Comparison of ENCODE assay signal across 1 cellular context in the genomic region with DNA sequence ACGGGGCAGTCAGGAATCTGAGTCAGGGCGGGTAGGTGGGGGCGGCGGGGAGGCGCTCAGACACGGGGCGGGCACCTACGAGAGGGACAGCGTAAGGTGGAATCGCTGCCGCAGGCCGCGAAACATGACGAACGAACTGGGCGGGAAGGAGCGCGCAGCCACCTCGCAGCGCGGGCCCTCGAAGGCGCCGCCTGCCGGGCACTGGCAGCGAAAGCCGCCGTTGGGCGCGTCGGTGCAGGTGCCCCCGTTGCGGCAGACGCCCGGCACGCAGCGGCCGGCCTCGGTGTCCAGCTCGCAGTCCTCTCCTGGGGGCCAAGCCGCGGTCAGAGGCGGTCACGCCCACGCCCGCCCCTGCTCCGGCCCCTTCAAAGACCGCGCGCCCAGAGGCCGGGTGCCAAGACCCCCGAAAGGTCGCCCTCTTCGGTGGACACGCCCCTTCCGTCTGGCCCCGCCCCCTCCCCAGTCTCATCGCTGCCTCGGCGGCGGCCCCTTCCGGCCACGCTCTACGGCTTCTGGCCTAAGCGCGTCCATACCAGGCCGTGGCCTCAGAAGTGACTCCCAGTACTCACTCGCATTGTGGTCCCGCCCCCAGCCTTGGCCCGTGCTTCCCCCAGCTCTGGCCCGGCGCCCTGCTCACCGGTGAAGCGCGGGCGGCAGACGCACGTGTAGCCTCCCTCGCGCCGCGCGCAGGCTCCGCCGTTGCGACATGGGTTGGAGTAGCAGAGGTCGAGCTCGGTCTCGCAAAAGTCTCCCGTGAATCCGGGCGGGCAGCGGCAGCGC.
TF ChIP-seq lines count a peak whose summit lies in the region.

No MANE protein-coding gene starts in this region.

TF ChIP-seq in HepG2, 621 proteins besides CTCF, POLR2A, EP300 and RAD21 (continued from another document and continues in another):
- peak; percentile 47; the same call in 1 of the 2 replicates for TF ChIP-seq ZNF773 (CRISPR knock-in tag; IDR thresholded peaks at IDR 0.05; ENCODE audit: borderline replicate concordance)
- no peak for TF ChIP-seq YEATS4 (CRISPR knock-in tag; IDR thresholded peaks at IDR 0.05; ENCODE audit: borderline replicate concordance)
- TF ChIP-seq ZNF577 (CRISPR knock-in tag; IDR thresholded peaks at IDR 0.05; ENCODE audit: borderline replicate concordance, low read depth), result no peak
- TF ChIP-seq FOXC1 (CRISPR knock-in tag; IDR thresholded peaks at IDR 0.05; ENCODE audit: borderline replicate concordance), result 0 out of 2 replicates have a peak, but pooled peaks have one; percentile 26
- TF ChIP-seq, protein P1, sequence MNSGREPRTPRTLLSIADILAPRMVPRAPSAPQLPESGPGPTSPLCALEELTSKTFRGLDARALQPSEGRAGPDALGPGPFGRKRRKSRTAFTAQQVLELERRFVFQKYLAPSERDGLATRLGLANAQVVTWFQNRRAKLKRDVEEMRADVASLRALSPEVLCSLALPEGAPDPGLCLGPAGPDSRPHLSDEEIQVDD (CRISPR knock-in tag; IDR thresholded peaks at IDR 0.05; ENCODE audit: borderline replicate concordance), result no peak
- TF ChIP-seq, protein P2, sequence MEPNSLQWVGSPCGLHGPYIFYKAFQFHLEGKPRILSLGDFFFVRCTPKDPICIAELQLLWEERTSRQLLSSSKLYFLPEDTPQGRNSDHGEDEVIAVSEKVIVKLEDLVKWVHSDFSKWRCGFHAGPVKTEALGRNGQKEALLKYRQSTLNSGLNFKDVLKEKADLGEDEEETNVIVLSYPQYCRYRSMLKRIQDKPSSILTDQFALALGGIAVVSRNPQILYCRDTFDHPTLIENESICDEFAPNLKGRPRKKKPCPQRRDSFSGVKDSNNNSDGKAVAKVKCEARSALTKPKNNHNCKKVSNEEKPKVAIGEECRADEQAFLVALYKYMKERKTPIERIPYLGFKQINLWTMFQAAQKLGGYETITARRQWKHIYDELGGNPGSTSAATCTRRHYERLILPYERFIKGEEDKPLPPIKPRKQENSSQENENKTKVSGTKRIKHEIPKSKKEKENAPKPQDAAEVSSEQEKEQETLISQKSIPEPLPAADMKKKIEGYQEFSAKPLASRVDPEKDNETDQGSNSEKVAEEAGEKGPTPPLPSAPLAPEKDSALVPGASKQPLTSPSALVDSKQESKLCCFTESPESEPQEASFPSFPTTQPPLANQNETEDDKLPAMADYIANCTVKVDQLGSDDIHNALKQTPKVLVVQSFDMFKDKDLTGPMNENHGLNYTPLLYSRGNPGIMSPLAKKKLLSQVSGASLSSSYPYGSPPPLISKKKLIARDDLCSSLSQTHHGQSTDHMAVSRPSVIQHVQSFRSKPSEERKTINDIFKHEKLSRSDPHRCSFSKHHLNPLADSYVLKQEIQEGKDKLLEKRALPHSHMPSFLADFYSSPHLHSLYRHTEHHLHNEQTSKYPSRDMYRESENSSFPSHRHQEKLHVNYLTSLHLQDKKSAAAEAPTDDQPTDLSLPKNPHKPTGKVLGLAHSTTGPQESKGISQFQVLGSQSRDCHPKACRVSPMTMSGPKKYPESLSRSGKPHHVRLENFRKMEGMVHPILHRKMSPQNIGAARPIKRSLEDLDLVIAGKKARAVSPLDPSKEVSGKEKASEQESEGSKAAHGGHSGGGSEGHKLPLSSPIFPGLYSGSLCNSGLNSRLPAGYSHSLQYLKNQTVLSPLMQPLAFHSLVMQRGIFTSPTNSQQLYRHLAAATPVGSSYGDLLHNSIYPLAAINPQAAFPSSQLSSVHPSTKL (CRISPR knock-in tag; IDR thresholded peaks at IDR 0.05), result no peak
- TF ChIP-seq RXRA (CRISPR knock-in tag; IDR thresholded peaks at IDR 0.05), result peak; percentile 51
- TF ChIP-seq ZNF317 (CRISPR knock-in tag; IDR thresholded peaks at IDR 0.05), result no peak
- peak; percentile 46 for TF ChIP-seq STAG1 (CRISPR knock-in tag; IDR thresholded peaks at IDR 0.05)
- TF ChIP-seq, protein P3, sequence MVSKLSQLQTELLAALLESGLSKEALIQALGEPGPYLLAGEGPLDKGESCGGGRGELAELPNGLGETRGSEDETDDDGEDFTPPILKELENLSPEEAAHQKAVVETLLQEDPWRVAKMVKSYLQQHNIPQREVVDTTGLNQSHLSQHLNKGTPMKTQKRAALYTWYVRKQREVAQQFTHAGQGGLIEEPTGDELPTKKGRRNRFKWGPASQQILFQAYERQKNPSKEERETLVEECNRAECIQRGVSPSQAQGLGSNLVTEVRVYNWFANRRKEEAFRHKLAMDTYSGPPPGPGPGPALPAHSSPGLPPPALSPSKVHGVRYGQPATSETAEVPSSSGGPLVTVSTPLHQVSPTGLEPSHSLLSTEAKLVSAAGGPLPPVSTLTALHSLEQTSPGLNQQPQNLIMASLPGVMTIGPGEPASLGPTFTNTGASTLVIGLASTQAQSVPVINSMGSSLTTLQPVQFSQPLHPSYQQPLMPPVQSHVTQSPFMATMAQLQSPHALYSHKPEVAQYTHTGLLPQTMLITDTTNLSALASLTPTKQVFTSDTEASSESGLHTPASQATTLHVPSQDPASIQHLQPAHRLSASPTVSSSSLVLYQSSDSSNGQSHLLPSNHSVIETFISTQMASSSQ (IDR thresholded peaks at IDR 0.05; ENCODE audit: low read depth), result no peak
- TF ChIP-seq, protein P3 (CRISPR knock-in tag; IDR thresholded peaks at IDR 0.05; ENCODE audit: borderline replicate concordance), result no peak
- TF ChIP-seq IKZF1 (IDR thresholded peaks at IDR 0.05), result no peak
- no peak for TF ChIP-seq RXRB (CRISPR knock-in tag; IDR thresholded peaks at IDR 0.05; ENCODE audit: borderline replicate concordance)
- no peak for TF ChIP-seq HDAC2 (CRISPR knock-in tag; IDR thresholded peaks at IDR 0.05)
- TF ChIP-seq SALL2 (CRISPR knock-in tag; IDR thresholded peaks at IDR 0.05), result peak; percentile 32; the same call in 1 of the 2 replicates
- TF ChIP-seq RFX5 (IDR thresholded peaks at IDR 0.05; ENCODE audit: low read depth, low read length), result no peak
- no peak for TF ChIP-seq ZNF225 (CRISPR knock-in tag; IDR thresholded peaks at IDR 0.05)
- TF ChIP-seq, protein P4, sequence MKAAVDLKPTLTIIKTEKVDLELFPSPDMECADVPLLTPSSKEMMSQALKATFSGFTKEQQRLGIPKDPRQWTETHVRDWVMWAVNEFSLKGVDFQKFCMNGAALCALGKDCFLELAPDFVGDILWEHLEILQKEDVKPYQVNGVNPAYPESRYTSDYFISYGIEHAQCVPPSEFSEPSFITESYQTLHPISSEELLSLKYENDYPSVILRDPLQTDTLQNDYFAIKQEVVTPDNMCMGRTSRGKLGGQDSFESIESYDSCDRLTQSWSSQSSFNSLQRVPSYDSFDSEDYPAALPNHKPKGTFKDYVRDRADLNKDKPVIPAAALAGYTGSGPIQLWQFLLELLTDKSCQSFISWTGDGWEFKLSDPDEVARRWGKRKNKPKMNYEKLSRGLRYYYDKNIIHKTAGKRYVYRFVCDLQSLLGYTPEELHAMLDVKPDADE (CRISPR knock-in tag; IDR thresholded peaks at IDR 0.05), result no peak
- TF ChIP-seq ATM (IDR thresholded peaks at IDR 0.05; ENCODE audit: borderline replicate concordance), result no peak
- peak; percentile 56 for TF ChIP-seq ZNF883 (CRISPR knock-in tag; IDR thresholded peaks at IDR 0.05; ENCODE audit: not compliant biosample characterization)
- 0 out of 2 replicates have a peak, but pooled peaks have one; percentile 28 for TF ChIP-seq ZNF547 (CRISPR knock-in tag; IDR thresholded peaks at IDR 0.05)
- TF ChIP-seq, protein P5, sequence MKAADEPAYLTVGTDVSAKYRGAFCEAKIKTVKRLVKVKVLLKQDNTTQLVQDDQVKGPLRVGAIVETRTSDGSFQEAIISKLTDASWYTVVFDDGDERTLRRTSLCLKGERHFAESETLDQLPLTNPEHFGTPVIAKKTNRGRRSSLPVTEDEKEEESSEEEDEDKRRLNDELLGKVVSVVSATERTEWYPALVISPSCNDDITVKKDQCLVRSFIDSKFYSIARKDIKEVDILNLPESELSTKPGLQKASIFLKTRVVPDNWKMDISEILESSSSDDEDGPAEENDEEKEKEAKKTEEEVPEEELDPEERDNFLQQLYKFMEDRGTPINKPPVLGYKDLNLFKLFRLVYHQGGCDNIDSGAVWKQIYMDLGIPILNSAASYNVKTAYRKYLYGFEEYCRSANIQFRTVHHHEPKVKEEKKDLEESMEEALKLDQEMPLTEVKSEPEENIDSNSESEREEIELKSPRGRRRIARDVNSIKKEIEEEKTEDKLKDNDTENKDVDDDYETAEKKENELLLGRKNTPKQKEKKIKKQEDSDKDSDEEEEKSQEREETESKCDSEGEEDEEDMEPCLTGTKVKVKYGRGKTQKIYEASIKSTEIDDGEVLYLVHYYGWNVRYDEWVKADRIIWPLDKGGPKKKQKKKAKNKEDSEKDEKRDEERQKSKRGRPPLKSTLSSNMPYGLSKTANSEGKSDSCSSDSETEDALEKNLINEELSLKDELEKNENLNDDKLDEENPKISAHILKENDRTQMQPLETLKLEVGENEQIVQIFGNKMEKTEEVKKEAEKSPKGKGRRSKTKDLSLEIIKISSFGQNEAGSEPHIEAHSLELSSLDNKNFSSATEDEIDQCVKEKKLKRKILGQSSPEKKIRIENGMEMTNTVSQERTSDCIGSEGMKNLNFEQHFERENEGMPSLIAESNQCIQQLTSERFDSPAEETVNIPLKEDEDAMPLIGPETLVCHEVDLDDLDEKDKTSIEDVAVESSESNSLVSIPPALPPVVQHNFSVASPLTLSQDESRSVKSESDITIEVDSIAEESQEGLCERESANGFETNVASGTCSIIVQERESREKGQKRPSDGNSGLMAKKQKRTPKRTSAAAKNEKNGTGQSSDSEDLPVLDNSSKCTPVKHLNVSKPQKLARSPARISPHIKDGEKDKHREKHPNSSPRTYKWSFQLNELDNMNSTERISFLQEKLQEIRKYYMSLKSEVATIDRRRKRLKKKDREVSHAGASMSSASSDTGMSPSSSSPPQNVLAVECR (CRISPR knock-in tag; IDR thresholded peaks at IDR 0.05; ENCODE audit: borderline replicate concordance), result peak; percentile 56; the same call in 1 of the 2 replicates
- TF ChIP-seq ZNF557 (CRISPR knock-in tag; IDR thresholded peaks at IDR 0.05), result no peak
- peak; percentile 50 for TF ChIP-seq SKI (IDR thresholded peaks at IDR 0.05; ENCODE audit: partially characterized antibody)
- no peak for TF ChIP-seq AKAP8 (CRISPR knock-in tag; IDR thresholded peaks at IDR 0.05)
- TF ChIP-seq ZNF841 (CRISPR knock-in tag; IDR thresholded peaks at IDR 0.05; ENCODE audit: borderline replicate concordance), result no peak
- TF ChIP-seq, protein P6, sequence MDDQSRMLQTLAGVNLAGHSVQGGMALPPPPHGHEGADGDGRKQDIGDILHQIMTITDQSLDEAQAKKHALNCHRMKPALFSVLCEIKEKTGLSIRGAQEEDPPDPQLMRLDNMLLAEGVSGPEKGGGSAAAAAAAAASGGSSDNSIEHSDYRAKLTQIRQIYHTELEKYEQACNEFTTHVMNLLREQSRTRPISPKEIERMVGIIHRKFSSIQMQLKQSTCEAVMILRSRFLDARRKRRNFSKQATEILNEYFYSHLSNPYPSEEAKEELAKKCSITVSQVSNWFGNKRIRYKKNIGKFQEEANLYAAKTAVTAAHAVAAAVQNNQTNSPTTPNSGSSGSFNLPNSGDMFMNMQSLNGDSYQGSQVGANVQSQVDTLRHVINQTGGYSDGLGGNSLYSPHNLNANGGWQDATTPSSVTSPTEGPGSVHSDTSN (CRISPR knock-in tag; IDR thresholded peaks at IDR 0.05; ENCODE audit: borderline replicate concordance), result no peak
- TF ChIP-seq, protein P7, sequence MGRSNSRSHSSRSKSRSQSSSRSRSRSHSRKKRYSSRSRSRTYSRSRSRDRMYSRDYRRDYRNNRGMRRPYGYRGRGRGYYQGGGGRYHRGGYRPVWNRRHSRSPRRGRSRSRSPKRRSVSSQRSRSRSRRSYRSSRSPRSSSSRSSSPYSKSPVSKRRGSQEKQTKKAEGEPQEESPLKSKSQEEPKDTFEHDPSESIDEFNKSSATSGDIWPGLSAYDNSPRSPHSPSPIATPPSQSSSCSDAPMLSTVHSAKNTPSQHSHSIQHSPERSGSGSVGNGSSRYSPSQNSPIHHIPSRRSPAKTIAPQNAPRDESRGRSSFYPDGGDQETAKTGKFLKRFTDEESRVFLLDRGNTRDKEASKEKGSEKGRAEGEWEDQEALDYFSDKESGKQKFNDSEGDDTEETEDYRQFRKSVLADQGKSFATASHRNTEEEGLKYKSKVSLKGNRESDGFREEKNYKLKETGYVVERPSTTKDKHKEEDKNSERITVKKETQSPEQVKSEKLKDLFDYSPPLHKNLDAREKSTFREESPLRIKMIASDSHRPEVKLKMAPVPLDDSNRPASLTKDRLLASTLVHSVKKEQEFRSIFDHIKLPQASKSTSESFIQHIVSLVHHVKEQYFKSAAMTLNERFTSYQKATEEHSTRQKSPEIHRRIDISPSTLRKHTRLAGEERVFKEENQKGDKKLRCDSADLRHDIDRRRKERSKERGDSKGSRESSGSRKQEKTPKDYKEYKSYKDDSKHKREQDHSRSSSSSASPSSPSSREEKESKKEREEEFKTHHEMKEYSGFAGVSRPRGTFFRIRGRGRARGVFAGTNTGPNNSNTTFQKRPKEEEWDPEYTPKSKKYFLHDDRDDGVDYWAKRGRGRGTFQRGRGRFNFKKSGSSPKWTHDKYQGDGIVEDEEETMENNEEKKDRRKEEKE (IDR thresholded peaks at IDR 0.05), result no peak
- TF ChIP-seq, protein P8, sequence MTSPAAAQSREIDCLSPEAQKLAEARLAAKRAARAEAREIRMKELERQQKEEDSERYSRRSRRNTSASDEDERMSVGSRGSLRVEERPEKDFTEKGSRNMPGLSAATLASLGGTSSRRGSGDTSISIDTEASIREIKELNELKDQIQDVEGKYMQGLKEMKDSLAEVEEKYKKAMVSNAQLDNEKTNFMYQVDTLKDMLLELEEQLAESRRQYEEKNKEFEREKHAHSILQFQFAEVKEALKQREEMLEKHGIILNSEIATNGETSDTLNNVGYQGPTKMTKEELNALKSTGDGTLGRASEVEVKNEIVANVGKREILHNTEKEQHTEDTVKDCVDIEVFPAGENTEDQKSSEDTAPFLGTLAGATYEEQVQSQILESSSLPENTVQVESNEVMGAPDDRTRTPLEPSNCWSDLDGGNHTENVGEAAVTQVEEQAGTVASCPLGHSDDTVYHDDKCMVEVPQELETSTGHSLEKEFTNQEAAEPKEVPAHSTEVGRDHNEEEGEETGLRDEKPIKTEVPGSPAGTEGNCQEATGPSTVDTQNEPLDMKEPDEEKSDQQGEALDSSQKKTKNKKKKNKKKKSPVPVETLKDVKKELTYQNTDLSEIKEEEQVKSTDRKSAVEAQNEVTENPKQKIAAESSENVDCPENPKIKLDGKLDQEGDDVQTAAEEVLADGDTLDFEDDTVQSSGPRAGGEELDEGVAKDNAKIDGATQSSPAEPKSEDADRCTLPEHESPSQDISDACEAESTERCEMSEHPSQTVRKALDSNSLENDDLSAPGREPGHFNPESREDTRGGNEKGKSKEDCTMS (CRISPR knock-in tag; conservative IDR thresholded peaks at IDR 0.05), result no peak
- no peak for TF ChIP-seq ONECUT2 (CRISPR knock-in tag; IDR thresholded peaks at IDR 0.05)
